In genomic region chr17:14856156-14856555, GRCh38 we compare ENCODE assay signal across 26 cellular contexts.
"Had no signal": no experiment of that assay in that cellular context is flagged by ENCODE, and none has a peak within 500 bp of the region (broad histone marks: within the 10 kb centered on the region; RNA-seq: fewer than 3 reads in every experiment).

No MANE protein-coding gene starts in this region.

- H3K36me3 ChIP-seq: cardiac muscle cell, colonic mucosa, gastrocnemius medialis, heart left ventricle, lower lobe of right lung, neutrophil, pancreas, right atrium auricular region, spleen, thoracic aorta, tibial nerve, upper lobe of left lung had no signal

- H3K27me3 Mint-ChIP-seq: dendritic cell treated with granulocyte-macrophage colony-stimulating factor and Interleukin-4, amounts not matched to agents 40 ng/mL and 50 ng/mL, for 4 days had no signal

- H3K9me3 ChIP-seq: colonic mucosa, gastrocnemius medialis, lower lobe of right lung, neutrophil, pancreas, right atrium auricular region, thoracic aorta, tibial nerve, upper lobe of left lung had no signal

- DNase-seq: colonic mucosa; effector memory CD8-positive, alpha-beta T cell; foreskin fibroblast; gastrocnemius medialis; heart left ventricle; immature natural killer cell; islet precursor cell; kidney glomerular epithelial cell; left colon; left ventricle myocardium superior; lower lobe of right lung; natural killer cell; pancreas; spleen; stimulated activated naive B cell treated with anti-CD40 and anti-IgM and Interleukin-4, amounts not matched to agents 10 μg/mL and 1 μg/mL and 100 μg/mL, for 72 hours; upper lobe of left lung had no signal

- H3K4me3 ChIP-seq: cardiac muscle cell, colonic mucosa, gastrocnemius medialis, heart left ventricle, hepatocyte, lower lobe of right lung, pancreas, right atrium auricular region, skin epidermis, spleen, thoracic aorta, tibial nerve, upper lobe of left lung had no signal

- H3K9me3 Mint-ChIP-seq: central memory CD8-positive, alpha-beta T cell; dendritic cell treated with granulocyte-macrophage colony-stimulating factor and Interleukin-4, amounts not matched to agents 40 ng/mL and 50 ng/mL, for 4 days; effector memory CD8-positive, alpha-beta T cell; stimulated activated naive CD8-positive, alpha-beta T cell treated with anti-CD3 and anti-CD28 coated beads, Interleukin-15, Interleukin-2, amounts not matched to agents 100 ng/mL and 50 ng/mL, for 24 hours had no signal

- H3K79me2 ChIP-seq: hepatocyte had no signal

- H3K4me1 Mint-ChIP-seq: central memory CD8-positive, alpha-beta T cell; immature natural killer cell; natural killer cell; stimulated activated naive B cell treated with anti-CD40 and anti-IgM and Interleukin-4, amounts not matched to agents 10 μg/mL and 1 μg/mL and 100 μg/mL, for 72 hours had no signal

- H2AFZ ChIP-seq: hepatocyte had no signal

- H3K4me3 Mint-ChIP-seq: central memory CD8-positive, alpha-beta T cell; dendritic cell treated with granulocyte-macrophage colony-stimulating factor and Interleukin-4, amounts not matched to agents 40 ng/mL and 50 ng/mL, for 4 days; effector memory CD8-positive, alpha-beta T cell; immature natural killer cell; natural killer cell; stimulated activated naive B cell treated with anti-CD40 and anti-IgM and Interleukin-4, amounts not matched to agents 10 μg/mL and 1 μg/mL and 100 μg/mL, for 72 hours; stimulated activated naive CD8-positive, alpha-beta T cell treated with anti-CD3 and anti-CD28 coated beads, Interleukin-15, Interleukin-2, amounts not matched to agents 100 ng/mL and 50 ng/mL, for 24 hours had no signal

- ATAC-seq: effector memory CD8-positive, alpha-beta T cell; gastrocnemius medialis; heart left ventricle; left colon; left ventricle myocardium superior; lower lobe of right lung; natural killer cell; pancreas; stimulated activated naive B cell treated with anti-CD40 and anti-IgM and Interleukin-4, amounts not matched to agents 10 μg/mL and 1 μg/mL and 100 μg/mL, for 72 hours had no signal

- H3K4me2 ChIP-seq: hepatocyte had no signal

- H3K27ac Mint-ChIP-seq: dendritic cell treated with granulocyte-macrophage colony-stimulating factor and Interleukin-4, amounts not matched to agents 40 ng/mL and 50 ng/mL, for 4 days; effector memory CD8-positive, alpha-beta T cell; immature natural killer cell; natural killer cell; stimulated activated naive B cell treated with anti-CD40 and anti-IgM and Interleukin-4, amounts not matched to agents 10 μg/mL and 1 μg/mL and 100 μg/mL, for 72 hours; stimulated activated naive CD8-positive, alpha-beta T cell treated with anti-CD3 and anti-CD28 coated beads, Interleukin-15, Interleukin-2, amounts not matched to agents 100 ng/mL and 50 ng/mL, for 24 hours had no signal

- H3K27ac ChIP-seq: cardiac muscle cell, colonic mucosa, gastrocnemius medialis, heart left ventricle, hepatocyte, lower lobe of right lung, neutrophil, pancreas, right atrium auricular region, skin epidermis, spleen, thoracic aorta, tibial nerve, upper lobe of left lung had no signal

- H3K36me3 Mint-ChIP-seq: immature natural killer cell; natural killer cell; stimulated activated naive B cell treated with anti-CD40 and anti-IgM and Interleukin-4, amounts not matched to agents 10 μg/mL and 1 μg/mL and 100 μg/mL, for 72 hours had no signal

- H3K27me3 ChIP-seq: cardiac muscle cell, colonic mucosa, gastrocnemius medialis, heart left ventricle, hepatocyte, neutrophil, pancreas, right atrium auricular region, spleen, tibial nerve, upper lobe of left lung had no signal

- H3K4me1 ChIP-seq: colonic mucosa, gastrocnemius medialis, heart left ventricle, lower lobe of right lung, right atrium auricular region, spleen, tibial nerve, upper lobe of left lung had no signal
